Comparison of ENCODE assay signal across 11 cellular contexts in the genomic region with DNA sequence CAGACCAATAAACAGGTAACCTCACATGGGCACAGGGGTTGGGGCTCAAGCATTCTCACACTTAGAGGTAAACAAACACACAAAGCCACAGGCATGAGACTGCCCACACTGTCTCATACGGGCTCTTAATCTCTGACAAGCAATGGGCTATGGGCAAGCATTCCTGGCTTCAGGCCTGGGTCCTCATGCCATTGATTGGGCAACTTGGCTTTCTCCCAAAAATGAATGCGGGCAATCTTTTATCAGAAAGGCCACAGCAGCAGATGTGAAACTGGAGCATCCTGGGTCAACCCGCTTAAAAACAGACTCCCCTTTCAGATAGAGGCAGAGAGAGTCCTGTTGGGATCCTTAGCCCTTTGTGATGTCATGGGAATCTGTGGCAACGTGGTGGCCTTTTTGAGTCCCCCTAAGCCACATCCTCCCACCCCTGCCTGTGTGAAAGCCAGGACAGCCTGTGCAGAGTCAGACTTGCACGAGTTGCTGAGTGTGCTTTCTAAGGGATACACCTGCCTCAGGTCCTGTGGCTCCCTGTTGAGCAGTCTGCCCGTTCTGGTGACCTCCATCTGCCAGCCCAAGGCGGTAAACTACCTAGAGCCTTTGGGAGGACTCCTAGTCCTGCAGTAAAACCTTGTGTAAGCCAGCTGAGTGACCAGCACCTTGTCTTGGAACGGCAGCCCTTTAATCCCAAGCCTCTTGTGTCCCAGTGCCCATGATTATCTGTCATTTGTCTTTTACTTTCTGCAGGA.
A peak's percentile ranks its signal among the peaks of the same experiment; 100 is the strongest.
DNase-seq lines count a peak whose midpoint lies in the region; ATAC-seq and TF ChIP-seq lines count a peak whose summit lies in the region.
"Had no signal": no experiment of that assay in that cellular context is flagged by ENCODE, and none has a peak within 500 bp of the region (broad histone marks: within the 10 kb centered on the region; RNA-seq: fewer than 3 reads in every experiment).

No MANE protein-coding gene starts in this region.

- H3K9me3 ChIP-seq in CD4-positive, CD25-positive, alpha-beta regulatory T cell (ENCODE audit: control insufficient read depth in 2 of 2, low read length in 2 of 2): no peaks in the 10 kb centered on the region
- H3K9me3 ChIP-seq: ovary had no signal

- peak overlapping the region; percentile 2 to 96 (median 58) for H3K27ac Mint-ChIP-seq in CD4-positive, CD25-positive, alpha-beta regulatory T cell
- H3K27ac Mint-ChIP-seq in memory B cell: peak overlapping the region; percentile 89

- H4K20me1 ChIP-seq in KMS-11 (ENCODE audit: insufficient read depth): no peaks in the 10 kb centered on the region

- no peak overlapping the region for H3K4me3 ChIP-seq in CD4-positive, CD25-positive, alpha-beta regulatory T cell (ENCODE audit: low read depth, low read length)
- no peak overlapping the region for H3K4me3 ChIP-seq in KMS-11 (IDR thresholded peaks at IDR 0.05; ENCODE audit: insufficient read depth, low read depth, low read length)
- H3K4me3 ChIP-seq: ovary had no signal

- no peaks in the 10 kb centered on the region for H3K27me3 Mint-ChIP-seq in CD4-positive, CD25-positive, alpha-beta regulatory T cell
- no peaks in the 10 kb centered on the region for H3K27me3 Mint-ChIP-seq in memory B cell

- no peak for ATAC-seq in CD4-positive, CD25-positive, alpha-beta regulatory T cell (ENCODE audit: low read depth in 2 of 2)
- ATAC-seq in memory B cell (ENCODE audit: low read depth): no peak
- ATAC-seq in GM19023 (IDR thresholded peaks at IDR 0.05; ENCODE audit: unreplicated experiment): no peak
- ATAC-seq in HG03095 (IDR thresholded peaks at IDR 0.05; ENCODE audit: unreplicated experiment): no peak

- peak overlapping the region in 2 of 4 donors; percentile 60 to 64 for H3K4me3 Mint-ChIP-seq in CD4-positive, CD25-positive, alpha-beta regulatory T cell
- no peak overlapping the region for H3K4me3 Mint-ChIP-seq in memory B cell

- no peak overlapping the region for H3K27ac ChIP-seq in CD4-positive, CD25-positive, alpha-beta regulatory T cell (ENCODE audit: insufficient read depth, low read length, poor library complexity, severe bottlenecking)
- no peak overlapping the region; the same call in 1 of the 2 replicates for H3K27ac ChIP-seq in KMS-11

- no peaks in the 10 kb centered on the region for H3K36me3 Mint-ChIP-seq in CD4-positive, CD25-positive, alpha-beta regulatory T cell
- H3K36me3 Mint-ChIP-seq in memory B cell: peaks cover 10% of the 10 kb centered on the region

- no peak for DNase-seq in CD4-positive, CD25-positive, alpha-beta regulatory T cell
- DNase-seq in amniotic epithelial cell (ENCODE audit: low read depth) (peak; percentile 79), memory B cell (ENCODE audit: low spot score in 2 of 2) (peak in 1 of 2 donors; percentile 8), iPS-NIHi11 (ENCODE audit: low spot score) (no peak)
- no peak for DNase-seq in stimulated activated naive CD4-positive, alpha-beta T cell treated with Interleukin-2 at 50 U/mL for 16 hours (lab: John Stamatoyannopoulos, UW)
- DNase-seq: DMS79 treated with DMSO at 0.1 percent for 48 hours, NCI-H1694 had no signal

- no peaks in the 10 kb centered on the region for H3K36me3 ChIP-seq in CD4-positive, CD25-positive, alpha-beta regulatory T cell (ENCODE audit: control insufficient read depth, insufficient read depth, low read length)
- no peaks in the 10 kb centered on the region for H3K36me3 ChIP-seq in KMS-11 (ENCODE audit: insufficient read depth)
- H3K36me3 ChIP-seq: ovary had no signal

- H3K4me2 ChIP-seq in KMS-11: peak overlapping the region; percentile 30

- H3K79me2 ChIP-seq in KMS-11 (ENCODE audit: insufficient read depth, low read depth): no peaks in the 10 kb centered on the region

- TF ChIP-seq CTCF in KMS-11 (conservative IDR thresholded peaks at IDR 0.05; ENCODE audit: low read depth, low read length): no peak

- no peaks in the 10 kb centered on the region for H3K9me3 Mint-ChIP-seq in CD4-positive, CD25-positive, alpha-beta regulatory T cell
- no peaks in the 10 kb centered on the region for H3K9me3 Mint-ChIP-seq in memory B cell

- H3K4me1 Mint-ChIP-seq in CD4-positive, CD25-positive, alpha-beta regulatory T cell: peaks cover 16 to 62% (median 23%) of the 10 kb centered on the region in 4 donors
- H3K4me1 Mint-ChIP-seq in memory B cell: peaks cover 38% of the 10 kb centered on the region

- no peaks in the 10 kb centered on the region for H3K27me3 ChIP-seq in CD4-positive, CD25-positive, alpha-beta regulatory T cell (ENCODE audit: control insufficient read depth, insufficient read depth, low read length)
- no peaks in the 10 kb centered on the region for H3K27me3 ChIP-seq in KMS-11 (ENCODE audit: insufficient read depth, low read depth)
- H3K27me3 ChIP-seq: ovary had no signal

- no peak overlapping the region for H2AFZ ChIP-seq in KMS-11 (ENCODE audit: low read depth)

- H3K4me1 ChIP-seq in CD4-positive, CD25-positive, alpha-beta regulatory T cell (ENCODE audit: control insufficient read depth, insufficient read depth, low read length, poor library complexity, severe bottlenecking): peaks cover 23% of the 10 kb centered on the region
- peaks cover 18% of the 10 kb centered on the region for H3K4me1 ChIP-seq in KMS-11 (ENCODE audit: low read depth, poor library complexity, severe bottlenecking)

- no peak overlapping the region for H3K9ac ChIP-seq in KMS-11
